ENCODE assay signal across 8 cellular contexts in the genomic region with DNA sequence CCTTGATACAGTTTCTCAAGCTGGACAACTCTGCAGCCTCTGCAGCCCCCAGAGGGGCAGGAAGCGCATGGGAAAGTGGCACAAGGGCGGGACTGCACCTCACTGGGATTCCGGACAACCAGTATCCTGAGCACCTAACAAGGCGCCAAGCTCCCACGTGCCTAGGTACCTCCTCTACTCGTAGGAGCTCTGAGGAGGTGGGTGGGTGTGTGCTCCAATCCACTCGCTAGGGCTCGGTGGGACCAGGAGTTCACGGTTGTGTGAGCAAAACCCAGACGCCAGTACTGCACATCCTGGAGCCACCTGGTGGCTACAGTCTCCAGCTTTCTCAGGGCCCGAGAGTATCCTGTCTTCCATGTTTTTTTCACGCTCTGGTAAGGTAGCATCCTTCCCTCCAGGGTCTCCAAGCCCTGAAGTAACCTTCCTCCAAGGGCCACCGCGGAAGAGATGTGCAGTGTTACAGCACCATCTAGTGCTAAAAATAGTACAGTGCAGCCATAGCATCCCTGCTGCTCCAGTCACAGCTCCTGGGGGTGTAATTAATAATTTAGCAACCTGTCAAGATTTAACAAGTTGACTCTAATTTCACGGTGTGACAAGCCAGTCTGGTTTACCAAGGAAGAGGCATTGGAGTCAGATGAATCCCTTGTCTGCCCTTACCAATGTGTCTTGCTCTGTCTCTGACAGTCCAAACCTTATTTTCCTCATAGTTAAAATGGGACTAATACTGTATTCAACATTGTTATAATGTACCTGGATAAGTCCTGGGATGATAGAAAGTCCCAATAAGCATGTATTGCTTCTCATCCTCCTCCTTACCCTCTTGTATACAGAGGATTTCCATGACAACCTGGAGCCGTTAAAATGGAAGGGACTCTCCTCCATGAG.
A peak's percentile ranks its signal among the peaks of the same experiment; 100 is the strongest.
DNase-seq lines count a peak whose midpoint lies in the region; ATAC-seq and TF ChIP-seq lines count a peak whose summit lies in the region.

No MANE protein-coding gene starts in this region.

- CTCF ChIA-PET in RWPE1 (lab: Yijun Ruan, JAX), result interaction anchor here (0.6 to 2.6 kb wide), 13 partner anchors 15 to 290 kb away, joined by 3 to 10 read pairs (median 3); no protein-coding TSS in a partner anchor

- WGBS in spleen, 5 donors, result 35 to 46% (median 41%) methylated on average over 14 to 16 of the region's 16 CpGs

- H3K27ac ChIP-seq in RWPE1 (no peak overlapping the region), ascending aorta (no peak overlapping the region), spleen (no peak overlapping the region)

- peak; percentile 11 for DNase-seq in GM06990 (ENCODE audit: extremely low read depth, insufficient read length)
- peak; percentile 74 for DNase-seq in KBM-7
- DNase-seq in RWPE1 (ENCODE audit: low spot score), result peak; percentile 72
- DNase-seq in ascending aorta (ENCODE audit: low spot score in 2 of 2), result no peak
- peak; percentile 7 to 21 for DNase-seq in hippocampal formation (lab: John Stamatoyannopoulos, UW)
- no peak for DNase-seq in spleen
- no peak for DNase-seq in MG63

- H3K4me3 ChIP-seq in GM06990 (replicated peaks; ENCODE audit: low read depth, low read length) (no peak overlapping the region), ascending aorta (no peak overlapping the region), spleen (no peak overlapping the region), MG63 (no peak overlapping the region)

- in situ Hi-C loops in KBM-7 (cut with MboI; ENCODE audit: low pct_unique_long_range_greater_than_20kb, low sequenced_read_pairs), result no loop called here

- H3K9me3 ChIP-seq in ascending aorta, result no peaks in the 10 kb centered on the region
- no peaks in the 10 kb centered on the region for H3K9me3 ChIP-seq in spleen
- H3K9me3 ChIP-seq in MG63, result no peaks in the 10 kb centered on the region

- ATAC-seq in GM21717 (IDR thresholded peaks at IDR 0.05; ENCODE audit: unreplicated experiment), result peak; percentile 64

- TF ChIP-seq CTCF in GM06990 (IDR thresholded peaks at IDR 0.05; ENCODE audit: insufficient read depth, low read length, poor library complexity, severe bottlenecking), result peak; percentile 74
- peak; percentile 92 for TF ChIP-seq CTCF in RWPE1 (conservative IDR thresholded peaks at IDR 0.05; ENCODE audit: low read depth)
- TF ChIP-seq CTCF in ascending aorta (IDR thresholded peaks at IDR 0.05), result peak; percentile 38 to 77 (median 56)
- TF ChIP-seq CTCF in spleen (IDR thresholded peaks at IDR 0.05 in 8 of 11, conservative IDR thresholded peaks at IDR 0.05 in 3 of 11), result peak; percentile 65 to 90 (median 81)

- H3K4me1 ChIP-seq in ascending aorta (no peaks in the 10 kb centered on the region), spleen (peaks cover 2 to 9% (median 6%) of the 10 kb centered on the region in 6 donors)

- POLR2A ChIA-PET in RWPE1 (lab: Yijun Ruan, JAX; ENCODE audit: low non-redundant PET), result no interaction called here

- no peak for TF ChIP-seq POLR2A in spleen (IDR thresholded peaks at IDR 0.05)

- H3K27me3 ChIP-seq in GM06990 (replicated peaks; ENCODE audit: control insufficient read depth, insufficient read depth, low read length), result no peaks in the 10 kb centered on the region
- no peaks in the 10 kb centered on the region for H3K27me3 ChIP-seq in ascending aorta
- no peaks in the 10 kb centered on the region for H3K27me3 ChIP-seq in spleen (replicated peaks in 1 of 7)
- no peaks in the 10 kb centered on the region for H3K27me3 ChIP-seq in MG63

- H3K36me3 ChIP-seq in GM06990 (ENCODE audit: control insufficient read depth, insufficient read depth, low read length) (no peaks in the 10 kb centered on the region), ascending aorta (peaks cover 10 to 16% of the 10 kb centered on the region in 2 donors), spleen (peaks cover 0 to 24% (median 12%) of the 10 kb centered on the region in 6 donors), MG63 (no peaks in the 10 kb centered on the region)

- intact Hi-C loops in ascending aorta (cut with DNase I) (no loop called here), spleen (cut with DNase I; ENCODE audit: low total_unique reads) (loop anchor here (10.0 kb wide), 1 partner anchor 200 kb away; no protein-coding TSS in a partner anchor)

Comparison
In these comparisons a context has a peak if more than half of its experiments do, and no peak if none do; other contexts are left out.
1. DNase-seq: peak in GM06990 (single experiment), KBM-7 (single experiment), RWPE1 (single experiment) and hippocampal formation (2 of 2); none in ascending aorta (0 of 2), spleen (single experiment) and MG63 (single experiment).
2. Peak in every context shown above with its lines, with median percentiles within 50 percentile points of each other: CTCF ChIP-seq.